In the genomic region with DNA sequence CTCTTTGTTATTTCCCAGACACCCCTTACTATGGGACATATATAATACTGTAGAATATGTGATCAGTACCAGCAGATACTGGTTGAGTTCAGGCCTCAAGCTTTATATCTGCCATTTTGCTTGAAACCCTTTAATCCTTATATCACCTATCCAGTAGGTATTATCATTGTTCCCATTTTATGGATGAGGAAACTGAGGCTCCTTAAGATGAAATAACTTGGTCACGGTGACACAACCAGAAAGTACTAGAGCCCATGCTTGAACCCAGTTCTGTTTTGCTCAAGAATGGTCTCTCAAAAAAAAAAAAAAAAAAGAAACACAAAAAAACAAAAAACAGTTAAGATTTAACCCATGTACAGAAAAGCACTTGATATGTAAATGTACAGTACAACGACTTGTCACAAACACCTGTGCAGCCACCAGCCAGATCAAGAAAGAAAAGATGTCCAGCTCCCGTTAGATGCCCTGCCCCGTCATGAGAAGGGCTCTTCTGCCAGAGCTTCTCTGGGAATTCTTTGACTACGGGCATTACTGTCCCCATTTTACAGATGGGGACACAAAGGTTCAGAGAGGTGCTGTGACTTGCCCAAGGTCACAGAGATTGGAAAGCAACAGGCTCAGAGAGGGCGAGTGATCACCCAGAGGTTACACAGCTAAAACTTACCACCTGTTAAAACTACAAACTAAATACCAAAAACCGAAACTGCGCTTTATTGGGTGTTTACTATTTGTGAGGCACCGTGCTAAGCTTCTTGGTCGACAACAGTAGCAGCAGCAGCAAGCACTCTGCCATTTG, we compare ENCODE assay signal across 11 cellular contexts. TPM values are rescaled to one million over a fixed set of nuclear protein-coding genes. Genes with fewer than 3 reads are reported as not detected.
DNase-seq lines count a peak whose midpoint lies in the region; ATAC-seq, FAIRE-seq and TF ChIP-seq lines count a peak whose summit lies in the region.
"Had no signal": no experiment of that assay in that cellular context is flagged by ENCODE, and none has a peak within 500 bp of the region (broad histone marks: within the 10 kb centered on the region; RNA-seq: fewer than 3 reads in every experiment).

No MANE protein-coding gene starts in this region.

- H3K9me3 ChIP-seq in astrocyte (ENCODE audit: insufficient read depth, low read depth, low read length) (no peaks in the 10 kb centered on the region), stomach (peaks cover 0 to 5% (median 0%) of the 10 kb centered on the region in 4 donors), HAP-1 (no peaks in the 10 kb centered on the region)
- H3K9me3 ChIP-seq: gastrocnemius medialis had no signal

- intact Hi-C loops in stomach (cut with DNase I; ENCODE audit: low total_unique reads) = no loop called here
- intact Hi-C loops in activated CD4-positive, alpha-beta T cell treated with anti-CD3 and anti-CD28 coated beads for 36 hours (cut with DNase I, micrococcal nuclease) = no loop called here

- H3K27me3 ChIP-seq in GM23338 (ENCODE audit: insufficient read depth) (peaks cover 26% of the 10 kb centered on the region), astrocyte (ENCODE audit: insufficient read depth, low read length) (peaks cover 25% of the 10 kb centered on the region), stomach (peaks cover 0 to 65% (median 21%) of the 10 kb centered on the region in 3 donors), HAP-1 (ENCODE audit: low read depth) (peaks cover 33% of the 10 kb centered on the region)

- no peak for DNase-seq in GM23338 (ENCODE audit: low spot score)
- no peak for DNase-seq in astrocyte (ENCODE audit: low read depth)
- DNase-seq in memory B cell (ENCODE audit: low spot score in 2 of 2) = no peak
- DNase-seq in stomach = no peak
- no peak for DNase-seq in activated CD4-positive, alpha-beta T cell treated with anti-CD3 and anti-CD28 coated beads for 36 hours
- no peak for DNase-seq in HAP-1 (ENCODE audit: low spot score in 2 of 2)
- DNase-seq in activated gamma-delta T cell treated with Interleukin-2 at 50 U/mL for 16 hours = no peak
- DNase-seq: gastrocnemius medialis had no signal

- POLR2A ChIA-PET in activated CD4-positive, alpha-beta T cell treated with anti-CD3 and anti-CD28 coated beads for 36 hours (lab: Charles Lee) = no interaction called here

- peaks cover 6% of the 10 kb centered on the region; the same call in 1 of the 2 replicates for H3K4me1 ChIP-seq in GM23338 (ENCODE audit: insufficient read depth)
- H3K4me1 ChIP-seq in astrocyte (ENCODE audit: insufficient read depth, low read length) = no peaks in the 10 kb centered on the region
- peaks cover 11 to 40% (median 19%) of the 10 kb centered on the region in 4 donors for H3K4me1 ChIP-seq in stomach
- H3K4me1 ChIP-seq in HAP-1 = no peaks in the 10 kb centered on the region

- H3K27me3 Mint-ChIP-seq in GM23338 (ENCODE audit: insufficient read depth, low read depth, poor library complexity) (peaks cover 14% of the 10 kb centered on the region), astrocyte (ENCODE audit: low read depth, unreplicated experiment) (peaks cover 47% of the 10 kb centered on the region), memory B cell (no peaks in the 10 kb centered on the region)
- peaks cover 51% of the 10 kb centered on the region for H3K27me3 Mint-ChIP-seq in activated CD4-positive, alpha-beta T cell treated with anti-CD3 and anti-CD28 coated beads for 36 hours

- no peaks in the 10 kb centered on the region for H3K9me2 ChIP-seq in GM23338 (ENCODE audit: insufficient read depth)

- H3K4me3 Mint-ChIP-seq in GM23338 = peak overlapping the region; percentile 58
- H3K4me3 Mint-ChIP-seq in astrocyte (ENCODE audit: unreplicated experiment) = peak overlapping the region; percentile 78
- H3K4me3 Mint-ChIP-seq in memory B cell = peak overlapping the region; percentile 79
- H3K4me3 Mint-ChIP-seq in activated CD4-positive, alpha-beta T cell treated with anti-CD3 and anti-CD28 coated beads for 36 hours = no peak overlapping the region

- H3K4me2 ChIP-seq in GM23338 = peak overlapping the region; percentile 95
- H3K4me2 ChIP-seq in astrocyte (ENCODE audit: low read length) = peak overlapping the region; percentile 59

- CTCF ChIA-PET in activated CD4-positive, alpha-beta T cell treated with anti-CD3 and anti-CD28 coated beads for 36 hours (lab: Charles Lee) = interaction anchor here (0.8 kb wide), 1 partner anchor 53 kb away, joined by 3 read pairs; no protein-coding TSS in a partner anchor

- ATAC-seq in GM23338 = no peak
- no peak for ATAC-seq in memory B cell (ENCODE audit: low read depth)
- no peak for ATAC-seq in activated CD4-positive, alpha-beta T cell treated with anti-CD3 and anti-CD28 coated beads for 36 hours
- ATAC-seq in HG03439 (IDR thresholded peaks at IDR 0.05; ENCODE audit: unreplicated experiment) = no peak

- H3K9me3 Mint-ChIP-seq in GM23338 = no peaks in the 10 kb centered on the region
- H3K9me3 Mint-ChIP-seq in astrocyte (ENCODE audit: unreplicated experiment) = no peaks in the 10 kb centered on the region
- H3K9me3 Mint-ChIP-seq in memory B cell = no peaks in the 10 kb centered on the region
- H3K9me3 Mint-ChIP-seq in activated CD4-positive, alpha-beta T cell treated with anti-CD3 and anti-CD28 coated beads for 36 hours (ENCODE audit: low read depth) = no peaks in the 10 kb centered on the region

- H3K4me1 Mint-ChIP-seq in GM23338 (peaks cover 16% of the 10 kb centered on the region), astrocyte (ENCODE audit: low read depth, unreplicated experiment) (no peaks in the 10 kb centered on the region), memory B cell (peaks cover 24% of the 10 kb centered on the region)
- peaks cover 3% of the 10 kb centered on the region for H3K4me1 Mint-ChIP-seq in activated CD4-positive, alpha-beta T cell treated with anti-CD3 and anti-CD28 coated beads for 36 hours

- no peak for TF ChIP-seq POLR2A in stomach (IDR thresholded peaks at IDR 0.05)

- no peaks in the 10 kb centered on the region for H3K79me2 ChIP-seq in GM23338 (replicated peaks; ENCODE audit: insufficient read depth)
- H3K79me2 ChIP-seq in astrocyte (ENCODE audit: insufficient read depth, low read length) = no peaks in the 10 kb centered on the region

- H2AFZ ChIP-seq in GM23338 = peak overlapping the region; percentile 88; the same call in 1 of the 2 replicates
- H2AFZ ChIP-seq in astrocyte (ENCODE audit: low read depth, low read length) = no peak overlapping the region

- H3K27ac Mint-ChIP-seq in GM23338 (no peak overlapping the region), astrocyte (ENCODE audit: unreplicated experiment) (no peak overlapping the region), memory B cell (peak overlapping the region; percentile 48)
- no peak overlapping the region for H3K27ac Mint-ChIP-seq in activated CD4-positive, alpha-beta T cell treated with anti-CD3 and anti-CD28 coated beads for 36 hours

- TF ChIP-seq CTCF in GM23338 (conservative IDR thresholded peaks at IDR 0.05; ENCODE audit: low read depth in 2 of 2) (no peak), astrocyte (IDR thresholded peaks at IDR 0.05; ENCODE audit: insufficient read depth, low read depth, low read length) (no peak), stomach (IDR thresholded peaks at IDR 0.05) (no peak)

- no peak for TF ChIP-seq EP300 in stomach (IDR thresholded peaks at IDR 0.05)

- no peak for FAIRE-seq in astrocyte (lab: Jason Lieb, UNC)
- FAIRE-seq: RCC 7860, TTC549 had no signal

- no peak overlapping the region for H3K9ac ChIP-seq in astrocyte (ENCODE audit: low read length)

- 73 to 80% (median 76%) methylated on average over 10 of the region's 10 CpGs for WGBS in stomach, 5 donors

- H3K4me3 ChIP-seq in GM23338 = peak overlapping the region; percentile 86
- no peak overlapping the region for H3K4me3 ChIP-seq in astrocyte (ENCODE audit: insufficient read depth, low read depth, low read length)
- H3K4me3 ChIP-seq in stomach = peak overlapping the region; percentile 47 to 58 (median 53)
- H3K4me3 ChIP-seq in HAP-1 = no peak overlapping the region

- H3K27ac ChIP-seq in GM23338 (ENCODE audit: low read depth) (no peak overlapping the region), astrocyte (ENCODE audit: low read depth, low read length) (no peak overlapping the region), stomach (peak overlapping the region in 4 of 5 donors; percentile 41 to 83 (median 70))
- H3K27ac ChIP-seq: gastrocnemius medialis had no signal

- H3K36me3 Mint-ChIP-seq in GM23338 (ENCODE audit: low read depth) (no peaks in the 10 kb centered on the region), astrocyte (ENCODE audit: low read depth, unreplicated experiment) (no peaks in the 10 kb centered on the region), memory B cell (no peaks in the 10 kb centered on the region)
- no peaks in the 10 kb centered on the region for H3K36me3 Mint-ChIP-seq in activated CD4-positive, alpha-beta T cell treated with anti-CD3 and anti-CD28 coated beads for 36 hours (ENCODE audit: low read depth)

- H4K20me1 ChIP-seq in GM23338 (replicated peaks; ENCODE audit: insufficient read depth) (no peaks in the 10 kb centered on the region), astrocyte (ENCODE audit: insufficient read depth, low read length) (no peaks in the 10 kb centered on the region)

- 0 out of 2 replicates have a peak, but pooled peaks cover 5% of the 10 kb centered on the region for H3F3A ChIP-seq in GM23338 (replicated peaks; ENCODE audit: low read depth)

- in situ Hi-C loops in HAP-1 (cut with MboI; ENCODE audit: low sequenced_read_pairs) = no loop called here

- H3K36me3 ChIP-seq in GM23338 (ENCODE audit: insufficient read depth) (no peaks in the 10 kb centered on the region), astrocyte (ENCODE audit: insufficient read depth, low read length) (no peaks in the 10 kb centered on the region), stomach (no peaks in the 10 kb centered on the region), HAP-1 (replicated peaks) (no peaks in the 10 kb centered on the region)
- H3K36me3 ChIP-seq: gastrocnemius medialis had no signal

TF ChIP-seq in GM23338, 12 proteins besides CTCF, POLR2A, EP300 and RAD21 (continues in another document):
- TF ChIP-seq ZNF331 (CRISPR knock-in tag; IDR thresholded peaks at IDR 0.05; ENCODE audit: low read depth) = no peak
- no peak for TF ChIP-seq EZH2phosphoT487 (IDR thresholded peaks at IDR 0.05; ENCODE audit: unreplicated experiment)
- no peak for TF ChIP-seq EZH2 (IDR thresholded peaks at IDR 0.05; ENCODE audit: low read depth, unreplicated experiment)

RNA-seq across cellular contexts. Expression of gene WSCD2, which starts 0.7 kb away (rescaled TPM):
- 0.58 and 3.1 TPM in 2 replicates for total RNA-seq in GM23338 (2014; rRNA removed; shearing (Covaris generic))
- 0.66 and 1.6 TPM in 2 replicates for polyA plus RNA-seq in GM23338 (2016; fragmentation: Nextera tagmentation; extraction: Ambion mirVana)
- total RNA-seq in astrocyte = 0.10 and 0.11 TPM in 2 replicates
- 1 to 10 TPM in 2 of 5 donors, under 1 TPM in 1, not detected in 2; 0.43 to 6.7 (median 2.2) TPM for total RNA-seq in stomach
- polyA plus RNA-seq in stomach = 1 to 10 TPM in 1 of 3 donors, under 1 TPM in 1, not detected in 1; 0.25 to 1.4 TPM
- not detected for total RNA-seq in activated CD4-positive, alpha-beta T cell treated with anti-CD3 and anti-CD28 coated beads for 36 hours

Comparison
In these comparisons a context has a peak if more than half of its experiments do, and no peak if none do; other contexts are left out.
1. H3K27ac ChIP-seq: peak in stomach (4 of 5); none in GM23338 (single experiment) and astrocyte (single experiment).
2. H3K4me3 ChIP-seq: peak in GM23338 (single experiment) and stomach (4 of 4); none in astrocyte (single experiment) and HAP-1 (single experiment).